1 cellular context compared by ENCODE assay signal in the genomic region with DNA sequence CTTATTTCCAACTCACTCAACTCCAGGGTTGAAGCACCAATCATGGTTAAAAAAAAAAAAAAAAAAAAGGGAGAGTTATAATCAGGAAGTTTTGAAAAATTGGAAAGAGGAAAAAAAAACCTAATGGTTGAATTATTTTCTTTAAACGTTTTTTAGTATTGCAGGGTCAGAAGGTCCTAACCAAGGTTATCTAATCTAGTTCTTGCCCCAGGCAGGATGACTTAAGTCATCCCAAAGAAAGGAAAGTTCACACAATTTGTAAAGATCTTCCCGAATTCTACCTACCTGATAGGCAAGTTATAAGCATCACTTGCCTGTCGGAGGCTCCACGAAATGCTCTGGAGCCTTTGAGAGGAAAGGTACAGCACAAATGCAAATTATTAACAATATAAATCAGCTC.
TF ChIP-seq lines count a peak whose summit lies in the region.

No MANE protein-coding gene starts in this region.

TF ChIP-seq in A549, 52 proteins besides CTCF, POLR2A, EP300 and RAD21 (continued from another document):
- TF ChIP-seq FOXS1 (CRISPR knock-in tag; IDR thresholded peaks at IDR 0.05) (no peak), HOXB13 (CRISPR knock-in tag; IDR thresholded peaks at IDR 0.05; ENCODE audit: low read depth) (no peak), PHF8 (IDR thresholded peaks at IDR 0.05; ENCODE audit: borderline replicate concordance, low read depth) (no peak), NFE2L2 (conservative IDR thresholded peaks at IDR 0.05; ENCODE audit: low read length) (no peak), MYC (IDR thresholded peaks at IDR 0.05; ENCODE audit: borderline replicate concordance, low read length) (no peak), ZFP36 (IDR thresholded peaks at IDR 0.05; ENCODE audit: borderline replicate concordance, partially characterized antibody) (no peak), GATA3 (IDR thresholded peaks at IDR 0.05; ENCODE audit: borderline replicate concordance) (no peak), RFX5 (IDR thresholded peaks at IDR 0.05) (no peak)
- TF ChIP-seq, protein P1, sequence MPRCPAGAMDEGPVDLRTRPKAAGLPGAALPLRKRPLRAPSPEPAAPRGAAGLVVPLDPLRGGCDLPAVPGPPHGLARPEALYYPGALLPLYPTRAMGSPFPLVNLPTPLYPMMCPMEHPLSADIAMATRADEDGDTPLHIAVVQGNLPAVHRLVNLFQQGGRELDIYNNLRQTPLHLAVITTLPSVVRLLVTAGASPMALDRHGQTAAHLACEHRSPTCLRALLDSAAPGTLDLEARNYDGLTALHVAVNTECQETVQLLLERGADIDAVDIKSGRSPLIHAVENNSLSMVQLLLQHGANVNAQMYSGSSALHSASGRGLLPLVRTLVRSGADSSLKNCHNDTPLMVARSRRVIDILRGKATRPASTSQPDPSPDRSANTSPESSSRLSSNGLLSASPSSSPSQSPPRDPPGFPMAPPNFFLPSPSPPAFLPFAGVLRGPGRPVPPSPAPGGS (IDR thresholded peaks at IDR 0.05) = no peak
